13 cellular contexts compared by ENCODE assay signal in the genomic region with DNA sequence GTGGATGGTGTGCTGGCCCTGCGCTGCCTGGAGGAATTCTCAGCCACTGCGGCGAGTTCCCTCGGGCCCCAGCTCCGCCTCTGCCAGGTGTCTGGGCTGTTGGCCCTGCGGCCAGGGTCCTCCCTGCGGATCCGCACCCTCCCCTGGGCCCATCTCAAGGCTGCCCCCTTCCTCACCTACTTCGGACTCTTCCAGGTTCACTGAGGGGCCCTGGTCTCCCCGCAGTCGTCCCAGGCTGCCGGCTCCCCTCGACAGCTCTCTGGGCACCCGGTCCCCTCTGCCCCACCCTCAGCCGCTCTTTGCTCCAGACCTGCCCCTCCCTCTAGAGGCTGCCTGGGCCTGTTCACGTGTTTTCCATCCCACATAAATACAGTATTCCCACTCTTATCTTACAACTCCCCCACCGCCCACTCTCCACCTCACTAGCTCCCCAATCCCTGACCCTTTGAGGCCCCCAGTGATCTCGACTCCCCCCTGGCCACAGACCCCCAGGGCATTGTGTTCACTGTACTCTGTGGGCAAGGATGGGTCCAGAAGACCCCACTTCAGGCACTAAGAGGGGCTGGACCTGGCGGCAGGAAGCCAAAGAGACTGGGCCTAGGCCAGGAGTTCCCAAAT. TPM values are rescaled to one million over a fixed set of nuclear protein-coding genes. Genes with fewer than 3 reads are reported as not detected.
DNase-seq lines count a peak whose midpoint lies in the region; ATAC-seq and TF ChIP-seq lines count a peak whose summit lies in the region.
"Had no signal": no experiment of that assay in that cellular context is flagged by ENCODE, and none has a peak within 500 bp of the region (broad histone marks: within the 10 kb centered on the region; RNA-seq: fewer than 3 reads in every experiment).

No MANE protein-coding gene starts in this region.

- H3K9me3 Mint-ChIP-seq in CD4-positive, CD25-positive, alpha-beta regulatory T cell, result no peaks in the 10 kb centered on the region
- H3K9me3 Mint-ChIP-seq: stimulated activated effector memory CD8-positive, alpha-beta T cell treated with anti-CD3 and anti-CD28 coated beads, Interleukin-12 subunit alpha, Interleukin-12 subunit beta, amount 100 ng/mL, for 72 hours had no signal

- ATAC-seq in CD4-positive, CD25-positive, alpha-beta regulatory T cell (ENCODE audit: low read depth in 2 of 2), result no peak
- ATAC-seq in gastrocnemius medialis (no peak), GM19397 (IDR thresholded peaks at IDR 0.05; ENCODE audit: unreplicated experiment) (no peak)
- ATAC-seq: K562; stimulated activated effector memory CD8-positive, alpha-beta T cell treated with anti-CD3 and anti-CD28 coated beads, Interleukin-12 subunit alpha, Interleukin-12 subunit beta, amount 100 ng/mL, for 72 hours had no signal

- TF ChIP-seq POLR2A in gastrocnemius medialis (IDR thresholded peaks at IDR 0.05), result no peak

- in situ Hi-C loops in gastrocnemius medialis (cut with MboI; ENCODE audit: low sequenced_read_pairs in 4 of 4), result loop anchor here in 1 of 4 donors (10.0 to 25.0 kb wide), 2 partner anchors 52 to 120 kb away; a partner anchor contains a TSS

- H3K4me1 Mint-ChIP-seq in CD4-positive, CD25-positive, alpha-beta regulatory T cell, result peaks cover 17 to 65% (median 40%) of the 10 kb centered on the region in 4 donors

- peaks cover 7% of the 10 kb centered on the region for H3K27me3 Mint-ChIP-seq in CD4-positive, CD25-positive, alpha-beta regulatory T cell

- no peaks in the 10 kb centered on the region for H3K9me3 ChIP-seq in CD4-positive, CD25-positive, alpha-beta regulatory T cell (ENCODE audit: control insufficient read depth in 2 of 2, low read length in 2 of 2)
- no peaks in the 10 kb centered on the region for H3K9me3 ChIP-seq in adipocyte (ENCODE audit: control insufficient read depth, low read length)
- H3K9me3 ChIP-seq in iPS-20b (ENCODE audit: insufficient read depth, low read depth, low read length), result no peaks in the 10 kb centered on the region
- H3K9me3 ChIP-seq in gastrocnemius medialis, result no peaks in the 10 kb centered on the region
- H3K9me3 ChIP-seq: HAP-1 had no signal

- intact Hi-C loops in gastrocnemius medialis (cut with DNase I; ENCODE audit: low total_unique reads), result no loop called here

- peaks cover 2% of the 10 kb centered on the region for H3K36me3 ChIP-seq in CD4-positive, CD25-positive, alpha-beta regulatory T cell (ENCODE audit: control insufficient read depth, insufficient read depth, low read length)
- H3K36me3 ChIP-seq in adipocyte (ENCODE audit: control insufficient read depth, insufficient read depth, low read length, severe bottlenecking) (no peaks in the 10 kb centered on the region), iPS-20b (ENCODE audit: insufficient read depth, low read depth, low read length) (no peaks in the 10 kb centered on the region), gastrocnemius medialis (no peaks in the 10 kb centered on the region)
- H3K36me3 ChIP-seq: HAP-1 had no signal

- H3K36me3 Mint-ChIP-seq in CD4-positive, CD25-positive, alpha-beta regulatory T cell, result peaks cover 17% of the 10 kb centered on the region

- no peak overlapping the region for H3K4me3 ChIP-seq in CD4-positive, CD25-positive, alpha-beta regulatory T cell (ENCODE audit: low read depth, low read length)
- H3K4me3 ChIP-seq in adipocyte (ENCODE audit: low read length) (no peak overlapping the region), iPS-20b (ENCODE audit: low read length) (no peak overlapping the region), gastrocnemius medialis (peak overlapping the region in 2 of 4 donors; percentile 49 to 95)
- H3K4me3 ChIP-seq: HAP-1, K562 had no signal

- H3K27me3 ChIP-seq in CD4-positive, CD25-positive, alpha-beta regulatory T cell (ENCODE audit: control insufficient read depth, insufficient read depth, low read length), result no peaks in the 10 kb centered on the region
- H3K27me3 ChIP-seq in adipocyte (replicated peaks; ENCODE audit: control insufficient read depth, insufficient read depth, low read length), result no peaks in the 10 kb centered on the region
- H3K27me3 ChIP-seq in iPS-20b (ENCODE audit: insufficient read depth, low read length), result no peaks in the 10 kb centered on the region
- H3K27me3 ChIP-seq in gastrocnemius medialis, result no peaks in the 10 kb centered on the region

- peak overlapping the region; percentile 51 for H3K27ac ChIP-seq in CD4-positive, CD25-positive, alpha-beta regulatory T cell (ENCODE audit: insufficient read depth, low read length, poor library complexity, severe bottlenecking)
- H3K27ac ChIP-seq in iPS-20b (ENCODE audit: low read length), result no peak overlapping the region
- H3K27ac ChIP-seq in gastrocnemius medialis, result peak overlapping the region; percentile 93 to 96 (median 96)

- H3K9ac ChIP-seq in adipocyte (ENCODE audit: low read length), result peak overlapping the region; percentile 88
- H3K9ac ChIP-seq in iPS-20b (ENCODE audit: low read depth, low read length), result peak overlapping the region; percentile 37; the same call in 1 of the 2 replicates

- H3K4me3 Mint-ChIP-seq in CD4-positive, CD25-positive, alpha-beta regulatory T cell, result peak overlapping the region in 1 of 4 donors; percentile 83

- peak overlapping the region in 1 of 3 donors; percentile 14 for H3K27ac Mint-ChIP-seq in CD4-positive, CD25-positive, alpha-beta regulatory T cell

- peaks cover 41% of the 10 kb centered on the region for H3K4me1 ChIP-seq in CD4-positive, CD25-positive, alpha-beta regulatory T cell (ENCODE audit: control insufficient read depth, insufficient read depth, low read length, poor library complexity, severe bottlenecking)
- H3K4me1 ChIP-seq in adipocyte (ENCODE audit: control insufficient read depth, insufficient read depth, low read length) (peaks cover 26% of the 10 kb centered on the region), iPS-20b (ENCODE audit: insufficient read depth, low read length) (peaks cover 30% of the 10 kb centered on the region), gastrocnemius medialis (peaks cover 35 to 39% of the 10 kb centered on the region in 2 donors)

- DNase-seq in CD4-positive, CD25-positive, alpha-beta regulatory T cell, result no peak
- DNase-seq in adipocyte (ENCODE audit: low read depth), result no peak
- no peak for DNase-seq in gastrocnemius medialis
- DNase-seq in DMS153 treated with DMSO at 0.1 percent for 48 hours (lab: John Stamatoyannopoulos, UW; ENCODE audit: unreplicated experiment), result no peak
- DNase-seq in middle frontal gyrus (ENCODE audit: extremely low spot score, low spot score), result no peak
- no peak for DNase-seq in cerebellar nuclear complex (lab: John Stamatoyannopoulos, UW)
- DNase-seq: activated T-cell treated with anti-CD3 and anti-CD28 coated beads, Interleukin-2, amount 50 U/mL, for 1 hour; NCI-H1694 treated with DMSO at 0.1 percent for 48 hours had no signal

- TF ChIP-seq CTCF in gastrocnemius medialis (IDR thresholded peaks at IDR 0.05 in 4 of 5, conservative IDR thresholded peaks at IDR 0.05 in 1 of 5), result no peak

RNA-seq across cellular contexts. Expression of a gene that starts 1.3 kb away (rescaled TPM):
- 1.6 TPM for total RNA-seq in CD4-positive, CD25-positive, alpha-beta regulatory T cell
- under 1 TPM in 3 of 4 donors, not detected in 1; 0.41 to 0.52 (median 0.44) TPM for polyA plus RNA-seq in CD4-positive, CD25-positive, alpha-beta regulatory T cell
- total RNA-seq in gastrocnemius medialis, result 1 to 10 TPM; 2.8 to 8.4 (median 5.0) TPM

RNA-seq across cellular contexts. Expression of a gene that starts 4.5 kb away (rescaled TPM):
- total RNA-seq in CD4-positive, CD25-positive, alpha-beta regulatory T cell, result 30.7 TPM
- polyA plus RNA-seq in CD4-positive, CD25-positive, alpha-beta regulatory T cell, result 10 to 100 TPM; 10.1 to 16.1 (median 11.8) TPM
- 10 to 100 TPM; 63.6 to 71.5 (median 68.8) TPM for total RNA-seq in gastrocnemius medialis

RNA-seq across cellular contexts. Expression of a gene that starts 8.4 kb away (rescaled TPM):
- total RNA-seq in CD4-positive, CD25-positive, alpha-beta regulatory T cell, result 46.9 TPM
- polyA plus RNA-seq in CD4-positive, CD25-positive, alpha-beta regulatory T cell, result 10 to 100 TPM; 35.5 to 49.6 (median 41.9) TPM
- total RNA-seq in gastrocnemius medialis, result 10 to 100 TPM in 3 of 4 donors, 1 to 10 TPM in 1; 7.9 to 26.1 (median 16.9) TPM

RNA-seq across cellular contexts. Expression of a gene that starts 22.2 kb away (rescaled TPM):
- 0.25 TPM for total RNA-seq in CD4-positive, CD25-positive, alpha-beta regulatory T cell
- 1 to 10 TPM in 1 of 4 donors, under 1 TPM in 2, not detected in 1; 0.65 to 1.2 (median 0.89) TPM for polyA plus RNA-seq in CD4-positive, CD25-positive, alpha-beta regulatory T cell
- 10 to 100 TPM; 10.1 to 66.5 (median 20.3) TPM for total RNA-seq in gastrocnemius medialis

RNA-seq across cellular contexts. Expression of a gene that starts 26.4 kb away (rescaled TPM):
- 40.0 TPM for total RNA-seq in CD4-positive, CD25-positive, alpha-beta regulatory T cell
- 10 to 100 TPM; 41.0 to 63.7 (median 48.4) TPM for polyA plus RNA-seq in CD4-positive, CD25-positive, alpha-beta regulatory T cell
- 100 to 1,000 TPM in 2 of 4 donors, 10 to 100 TPM in 2; 55.9 to 157 (median 101) TPM for total RNA-seq in gastrocnemius medialis
